28 cellular contexts compared by ENCODE assay signal in genomic region chrX:13304052-13304451, GRCh38. TPM values are rescaled to one million over a fixed set of nuclear protein-coding genes. Genes with fewer than 3 reads are reported as not detected.
DNase-seq lines count a peak whose midpoint lies in the region; ATAC-seq, FAIRE-seq and TF ChIP-seq lines count a peak whose summit lies in the region.
"Had no signal": no experiment of that assay in that cellular context is flagged by ENCODE, and none has a peak within 500 bp of the region (broad histone marks: within the 10 kb centered on the region; RNA-seq: fewer than 3 reads in every experiment).

No MANE protein-coding gene starts in this region.

- H4K20me1 ChIP-seq in SK-N-SH (ENCODE audit: insufficient read depth) (no peaks in the 10 kb centered on the region), endothelial cell of umbilical vein (replicated peaks; ENCODE audit: control insufficient read depth, extremely low read depth, insufficient read depth, low read length) (no peaks in the 10 kb centered on the region)

- TF ChIP-seq RAD21 in SK-N-SH (IDR thresholded peaks at IDR 0.05; ENCODE audit: low read length) = no peak

- no peaks in the 10 kb centered on the region for H3K27me3 ChIP-seq in SK-N-SH (ENCODE audit: insufficient read depth)
- H3K27me3 ChIP-seq in endothelial cell of umbilical vein (ENCODE audit: control insufficient read depth in 2 of 2, insufficient read depth in 2 of 2, low read length in 2 of 2) = no peaks in the 10 kb centered on the region

- H3F3A ChIP-seq in SK-N-SH (replicated peaks; ENCODE audit: insufficient read depth) = peaks cover 47% of the 10 kb centered on the region

- H3K4me1 ChIP-seq in SK-N-SH (ENCODE audit: control insufficient read depth in 1 of 2, insufficient read depth in 2 of 2, low read depth in 1 of 2, low read length in 1 of 2) (peaks cover 0 to 8% of the 10 kb centered on the region in 2 experiments; a peak in 3 of 4 replicates), endothelial cell of umbilical vein (ENCODE audit: control insufficient read depth, extremely low read depth, insufficient read depth, low read length) (peaks cover 4% of the 10 kb centered on the region)

- POLR2A ChIA-PET in SK-N-SH (lab: Yijun Ruan, JAX) (no interaction called here), endothelial cell of umbilical vein (lab: Charles Lee) (interaction anchor here (0.6 to 0.9 kb wide), 2 partner anchors 184 to 326 kb away, joined by 3 to 4 read pairs; no protein-coding TSS in a partner anchor), GM10248 (lab: Yijun Ruan, JAX) (no interaction called here)

- H3K36me3 ChIP-seq in SK-N-SH (replicated peaks in 1 of 2; ENCODE audit: control insufficient read depth in 1 of 2, insufficient read depth in 2 of 2, low read length in 1 of 2) = peaks cover 3 to 17% of the 10 kb centered on the region in 2 experiments
- H3K36me3 ChIP-seq in endothelial cell of umbilical vein (ENCODE audit: control insufficient read depth in 2 of 2, extremely low read depth in 1 of 2, insufficient read depth in 2 of 2, low read length in 2 of 2) = no peaks in the 10 kb centered on the region

- H3K4me2 ChIP-seq in SK-N-SH = no peak overlapping the region
- no peak overlapping the region for H3K4me2 ChIP-seq in endothelial cell of umbilical vein (ENCODE audit: insufficient read depth, low read length)

- TF ChIP-seq EP300 in SK-N-SH (IDR thresholded peaks at IDR 0.05; ENCODE audit: borderline replicate concordance in 1 of 2, low read depth in 1 of 2, low read length in 1 of 2) = no peak

- no peaks in the 10 kb centered on the region for H3K9me2 ChIP-seq in SK-N-SH

- ATAC-seq in SK-N-SH treated with all-trans-retinoic acid at 6 μM for 48 hours = no peak; the same call in 2 of the 3 replicates
- ATAC-seq: PC-3 had no signal

- peak overlapping the region; percentile 34; the same call in 1 of the 2 replicates for H3K9ac ChIP-seq in SK-N-SH
- no peak overlapping the region for H3K9ac ChIP-seq in endothelial cell of umbilical vein (replicated peaks; ENCODE audit: extremely low read depth, insufficient read depth, low read length)

- no peak for TF ChIP-seq CTCF in SK-N-SH (IDR thresholded peaks at IDR 0.05)
- no peak for TF ChIP-seq CTCF in endothelial cell of umbilical vein (IDR thresholded peaks at IDR 0.05; ENCODE audit: extremely low read depth in 1 of 2, insufficient read depth in 1 of 2, low read depth in 1 of 2, low read length in 2 of 2)
- TF ChIP-seq CTCF in GM10248 (IDR thresholded peaks at IDR 0.05; ENCODE audit: control extremely low read depth, extremely low read depth, low read depth, missing control alignments) = no peak

- FAIRE-seq in endothelial cell of umbilical vein (lab: Jason Lieb, UNC) = no peak
- FAIRE-seq: GM12891 had no signal

- dilution Hi-C loops in endothelial cell of umbilical vein (cut with MboI; ENCODE audit: extremely low pct_ligation_motif_present, low sequenced_read_pairs) = no loop called here

- TF ChIP-seq POLR2A in endothelial cell of umbilical vein (IDR thresholded peaks at IDR 0.05; ENCODE audit: low read depth, low read length) = no peak

- peaks cover 41% of the 10 kb centered on the region for H3K79me2 ChIP-seq in SK-N-SH (ENCODE audit: insufficient read depth)
- H3K79me2 ChIP-seq in endothelial cell of umbilical vein (ENCODE audit: control insufficient read depth, insufficient read depth, low read length) = no peaks in the 10 kb centered on the region

- CTCF ChIA-PET in SK-N-SH (lab: Yijun Ruan, JAX) (no interaction called here), endothelial cell of umbilical vein (lab: Charles Lee) (no interaction called here), GM10248 (lab: Yijun Ruan, JAX) (interaction anchor here (1.0 kb wide), 1 partner anchor 9 kb away, joined by 3 read pairs; no protein-coding TSS in a partner anchor)

- intact Hi-C loops in endothelial cell of umbilical vein (cut with micrococcal nuclease) = loop anchor here (1.0 to 5.0 kb wide), 2 partner anchors 37 to 183 kb away; no protein-coding TSS in a partner anchor

- H3K27ac ChIP-seq in SK-N-SH (ENCODE audit: low read depth in 2 of 2, low read length in 1 of 2) = peak overlapping the region in 1 of 2 experiments; percentile 79; a peak in 2 of 4 replicates
- peak overlapping the region; percentile 40 for H3K27ac ChIP-seq in endothelial cell of umbilical vein (ENCODE audit: insufficient read depth, low read depth, low read length)
- H3K27ac ChIP-seq: 22Rv1 had no signal

- H3K9me3 ChIP-seq in SK-N-SH (no peaks in the 10 kb centered on the region), endothelial cell of umbilical vein (replicated peaks; ENCODE audit: control insufficient read depth, insufficient read depth, low read length) (no peaks in the 10 kb centered on the region)

- H3K4me3 ChIP-seq in SK-N-SH (ENCODE audit: low read depth in 2 of 2, low read length in 1 of 2) (no peak overlapping the region), endothelial cell of umbilical vein (replicated peaks in 1 of 3; ENCODE audit: insufficient read depth in 1 of 3, low read depth in 1 of 3, low read length in 3 of 3) (no peak overlapping the region)

- WGBS in SK-N-SH (ENCODE audit: low lambda C conversion rate) = 67% methylated on average over 3 of the region's 3 CpGs

- no peaks in the 10 kb centered on the region for H3K9me1 ChIP-seq in endothelial cell of umbilical vein (replicated peaks; ENCODE audit: control insufficient read depth, extremely low read depth, insufficient read depth, low read length)

- no TSS peak for BruUV-seq in endothelial cell of umbilical vein (replicated peaks; lab: Mats Ljungman, UMichigan)

- DNase-seq in SK-N-SH = no peak
- peak; percentile 65 for DNase-seq in M059J (ENCODE audit: low read depth)
- DNase-seq in endothelial cell of umbilical vein (ENCODE audit: low read depth, low spot score) = no peak
- no peak for DNase-seq in NCI-H1436 treated with DMSO at 0.1 percent for 48 hours (lab: John Stamatoyannopoulos, UW)
- no peak for DNase-seq in NCI-H2107 treated with DMSO at 0.1 percent for 48 hours (lab: John Stamatoyannopoulos, UW; ENCODE audit: unreplicated experiment)
- DNase-seq in GM10248 (ENCODE audit: extremely low spot score) = no peak
- no peak for DNase-seq in SK-N-DZ (ENCODE audit: low spot score)
- DNase-seq: ACHN; DMS153; DND-41; GDM1; GOT3; HCEC 1CT; Karpas-422; MV-4-11; NCI-H1105; NCI-H146; NCI-H1930; NCI-H2107; NCI-H446; NCI-H526; NK-92 treated with Interleukin-12 subunit alpha and Interleukin-12 subunit beta, amount 100 ng/mL, for 24 hours; PC-3 had no signal

- H2AFZ ChIP-seq in SK-N-SH (ENCODE audit: low read depth) (no peak overlapping the region), endothelial cell of umbilical vein (ENCODE audit: low read depth, low read length) (no peak overlapping the region)

TF ChIP-seq in SK-N-SH, 30 proteins besides CTCF, POLR2A, EP300 and RAD21 (continues in another document):
- TF ChIP-seq TCF12 (IDR thresholded peaks at IDR 0.05) = 0 out of 2 replicates have a peak, but pooled peaks have one; percentile 14

TF ChIP-seq in SK-N-SH treated with all-trans-retinoic acid at 6 μM for 48 hours, 23 proteins besides CTCF, POLR2A, EP300 and RAD21 (continues in another document):
- TF ChIP-seq POU6F1 (CRISPR knock-in tag; IDR thresholded peaks at IDR 0.05; ENCODE audit: borderline replicate concordance, low read depth) (no peak), RARB (CRISPR knock-in tag; IDR thresholded peaks at IDR 0.05) (no peak), ZC3H10 (CRISPR knock-in tag; IDR thresholded peaks at IDR 0.05) (no peak)

TF ChIP-seq in endothelial cell of umbilical vein, 7 proteins besides CTCF, POLR2A, EP300 and RAD21:
- TF ChIP-seq MYC (IDR thresholded peaks at IDR 0.05; ENCODE audit: low read depth, low read length) = no peak
- peak; percentile 75 for TF ChIP-seq GATA2 (IDR thresholded peaks at IDR 0.05; ENCODE audit: insufficient read depth, insufficient read length, low read depth, low read length)
- TF ChIP-seq JUN (IDR thresholded peaks at IDR 0.05; ENCODE audit: borderline replicate concordance, insufficient read depth, insufficient read length, low read depth) = peak; percentile 3
- TF ChIP-seq EZH2 (IDR thresholded peaks at IDR 0.05; ENCODE audit: borderline replicate concordance, low read depth, low read length, severe bottlenecking) = no peak
- peak; percentile 37 for TF ChIP-seq POLR2AphosphoS5 (IDR thresholded peaks at IDR 0.05; ENCODE audit: insufficient read depth, low read depth, low read length)
- TF ChIP-seq MAX (IDR thresholded peaks at IDR 0.05; ENCODE audit: insufficient read depth, insufficient read length) = no peak
- TF ChIP-seq FOS (IDR thresholded peaks at IDR 0.05; ENCODE audit: borderline replicate concordance, insufficient read depth, low read length) = no peak
TF ChIP-seq in endothelial cell of umbilical vein: peak in this region for 3.

RNA-seq across cellular contexts. Expression of gene ATXN3L, which starts 15.8 kb away (rescaled TPM):
- polyA plus RNA-seq in SK-N-SH (2012; rRNA removed) (not detected in 2 replicates), endothelial cell of umbilical vein (not detected in 2 replicates)
- polyA plus RNA-seq in SK-N-SH (2012; cell fraction: cytosol; rRNA removed) = not detected in 2 replicates
- not detected in 2 replicates for polyA plus RNA-seq in SK-N-SH (2012; cell fraction: nucleus; rRNA removed)
- total RNA-seq in M059J (2014; rRNA removed; shearing (Covaris generic)) = not detected in 2 replicates
- not detected in 2 replicates for total RNA-seq in endothelial cell of umbilical vein
- polyA plus RNA-seq in endothelial cell of umbilical vein (2011; cell fraction: cytosol; rRNA removed) = not detected in 2 replicates
- not detected in 2 replicates for polyA plus RNA-seq in endothelial cell of umbilical vein (2011; cell fraction: nucleus; rRNA removed)
- not detected in 2 replicates for polyA plus RNA-seq in endothelial cell of umbilical vein (2012)
- polyA minus RNA-seq in endothelial cell of umbilical vein = not detected in 2 replicates
- polyA minus RNA-seq in endothelial cell of umbilical vein (2011; cell fraction: cytosol; rRNA and poly(A)+ RNA removed) = not detected
- not detected in 2 replicates for polyA minus RNA-seq in endothelial cell of umbilical vein (2011; cell fraction: nucleus; rRNA and poly(A)+ RNA removed)
- polyA plus RNA-seq in SK-N-DZ (2014; cell fraction: cytosol; rRNA removed) = not detected in 2 replicates
- not detected in 2 replicates for polyA plus RNA-seq in SK-N-DZ (2014; cell fraction: nucleus; rRNA removed)
- total RNA-seq: HT-29, PC-3 had no signal
- polyA plus RNA-seq: BJ had no signal
